15 cellular contexts compared by ENCODE assay signal in the genomic region with DNA sequence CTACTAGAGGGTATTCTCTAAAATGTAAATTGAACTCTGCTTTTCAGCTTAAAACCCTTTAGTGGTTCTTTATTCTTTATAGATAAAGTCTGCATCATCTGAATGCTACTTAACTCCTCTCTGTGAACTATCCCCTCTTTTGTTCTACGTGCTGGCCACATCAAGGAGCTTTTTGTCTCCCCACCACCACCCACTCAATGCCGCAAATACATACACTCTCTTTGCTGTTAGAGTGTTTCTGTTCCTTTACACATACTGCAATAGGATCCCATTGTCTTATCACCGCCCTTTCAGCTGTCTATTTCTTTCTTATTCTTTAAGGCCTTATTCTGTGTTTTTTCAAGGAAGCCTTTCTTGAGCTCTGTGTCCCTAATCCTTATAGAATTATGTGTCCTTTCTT.
DNase-seq lines count a peak whose midpoint lies in the region; ATAC-seq and TF ChIP-seq lines count a peak whose summit lies in the region.
"Had no signal": no experiment of that assay in that cellular context is flagged by ENCODE, and none has a peak within 500 bp of the region (broad histone marks: within the 10 kb centered on the region; RNA-seq: fewer than 3 reads in every experiment).

No MANE protein-coding gene starts in this region.

- H3K36me3 Mint-ChIP-seq in activated CD4-positive, alpha-beta memory T cell treated with anti-CD3 and anti-CD28 coated beads for 36 hours: peaks cover 21% of the 10 kb centered on the region
- H3K36me3 Mint-ChIP-seq in activated CD4-positive, alpha-beta memory T cell treated with anti-CD3 and anti-CD28 coated beads, Interleukin-2, amount 10 ng/mL, durations not matched to agents 7 days and 5 days (ENCODE audit: low read depth): peaks cover 61% of the 10 kb centered on the region
- H3K36me3 Mint-ChIP-seq in CD8-positive, alpha-beta memory T cell: peaks cover 0 to 65% (median 13%) of the 10 kb centered on the region in 3 donors
- H3K36me3 Mint-ChIP-seq in activated naive CD4-positive, alpha-beta T cell treated with anti-CD3 and anti-CD28 coated beads, Interleukin-2, amount 50 U/mL, for 72 hours: peaks cover 0 to 27% of the 10 kb centered on the region in 2 donors
- H3K36me3 Mint-ChIP-seq in neural progenitor cell: peaks cover 11% of the 10 kb centered on the region

- no peak for TF ChIP-seq CTCF in neural progenitor cell (IDR thresholded peaks at IDR 0.05)

- intact Hi-C loops in activated CD4-positive, alpha-beta memory T cell treated with anti-CD3 and anti-CD28 coated beads for 36 hours (cut with micrococcal nuclease): no loop called here

- H3K4me2 ChIP-seq in neural progenitor cell: peak overlapping the region; percentile 42
- H3K4me2 ChIP-seq: SK-N-SH had no signal

- no peaks in the 10 kb centered on the region for H3K27me3 Mint-ChIP-seq in activated CD4-positive, alpha-beta memory T cell treated with anti-CD3 and anti-CD28 coated beads for 36 hours
- no peaks in the 10 kb centered on the region for H3K27me3 Mint-ChIP-seq in activated CD4-positive, alpha-beta memory T cell treated with anti-CD3 and anti-CD28 coated beads, Interleukin-2, amount 10 ng/mL, durations not matched to agents 7 days and 5 days
- no peaks in the 10 kb centered on the region for H3K27me3 Mint-ChIP-seq in CD8-positive, alpha-beta memory T cell
- no peaks in the 10 kb centered on the region for H3K27me3 Mint-ChIP-seq in neural progenitor cell (ENCODE audit: insufficient read depth, low read depth)

- ATAC-seq in activated naive CD4-positive, alpha-beta T cell treated with anti-CD3 and anti-CD28 coated beads, Interleukin-2, amount 50 U/mL, for 72 hours: peak; percentile 67 to 69

- no peak overlapping the region for H3K4me3 Mint-ChIP-seq in activated CD4-positive, alpha-beta memory T cell treated with anti-CD3 and anti-CD28 coated beads for 36 hours
- H3K4me3 Mint-ChIP-seq in activated CD4-positive, alpha-beta memory T cell treated with anti-CD3 and anti-CD28 coated beads, Interleukin-2, amount 10 ng/mL, durations not matched to agents 7 days and 5 days: no peak overlapping the region
- H3K4me3 Mint-ChIP-seq in CD8-positive, alpha-beta memory T cell: peak overlapping the region; percentile 0 to 57 (median 20)
- no peak overlapping the region for H3K4me3 Mint-ChIP-seq in neural progenitor cell

- H3K4me1 Mint-ChIP-seq in activated CD4-positive, alpha-beta memory T cell treated with anti-CD3 and anti-CD28 coated beads for 36 hours (ENCODE audit: low read depth): peaks cover 68% of the 10 kb centered on the region
- peaks cover 29% of the 10 kb centered on the region for H3K4me1 Mint-ChIP-seq in activated CD4-positive, alpha-beta memory T cell treated with anti-CD3 and anti-CD28 coated beads, Interleukin-2, amount 10 ng/mL, durations not matched to agents 7 days and 5 days
- peaks cover 72 to 95% (median 93%) of the 10 kb centered on the region in 3 donors for H3K4me1 Mint-ChIP-seq in CD8-positive, alpha-beta memory T cell
- H3K4me1 Mint-ChIP-seq in neural progenitor cell: peaks cover 11% of the 10 kb centered on the region

- no peak overlapping the region for H3K27ac Mint-ChIP-seq in activated CD4-positive, alpha-beta memory T cell treated with anti-CD3 and anti-CD28 coated beads for 36 hours
- H3K27ac Mint-ChIP-seq in activated CD4-positive, alpha-beta memory T cell treated with anti-CD3 and anti-CD28 coated beads, Interleukin-2, amount 10 ng/mL, durations not matched to agents 7 days and 5 days: no peak overlapping the region
- H3K27ac Mint-ChIP-seq in CD8-positive, alpha-beta memory T cell: peak overlapping the region; percentile 8 to 95 (median 42)
- H3K27ac Mint-ChIP-seq in activated naive CD4-positive, alpha-beta T cell treated with anti-CD3 and anti-CD28 coated beads, Interleukin-2, amount 50 U/mL, for 72 hours: no peak overlapping the region
- peak overlapping the region; percentile 22 for H3K27ac Mint-ChIP-seq in neural progenitor cell

- no peak overlapping the region for H3K4me3 ChIP-seq in CD8-positive, alpha-beta memory T cell (ENCODE audit: low read length)
- no peak overlapping the region for H3K4me3 ChIP-seq in neural progenitor cell
- H3K4me3 ChIP-seq: mucosa of descending colon had no signal

- H3K9me3 ChIP-seq in CD8-positive, alpha-beta memory T cell (ENCODE audit: low read length): no peaks in the 10 kb centered on the region
- H3K9me3 ChIP-seq in neural progenitor cell (ENCODE audit: low read depth): no peaks in the 10 kb centered on the region
- H3K9me3 ChIP-seq: mucosa of descending colon, SK-N-SH had no signal

- peaks cover 28% of the 10 kb centered on the region for H3K79me2 ChIP-seq in neural progenitor cell (ENCODE audit: low read depth)

- H3K4me1 ChIP-seq in CD8-positive, alpha-beta memory T cell (ENCODE audit: insufficient read depth, low read length): peaks cover 47% of the 10 kb centered on the region
- peaks cover 33% of the 10 kb centered on the region for H3K4me1 ChIP-seq in neural progenitor cell

- no peaks in the 10 kb centered on the region for H3K36me3 ChIP-seq in CD8-positive, alpha-beta memory T cell (ENCODE audit: insufficient read depth, low read length)
- H3K36me3 ChIP-seq in neural progenitor cell: no peaks in the 10 kb centered on the region

- H3K9ac ChIP-seq in neural progenitor cell: no peak overlapping the region
- H3K9ac ChIP-seq: SK-N-SH had no signal

- peak; percentile 40 for DNase-seq in activated CD4-positive, alpha-beta memory T cell treated with anti-CD3 and anti-CD28 coated beads for 36 hours
- DNase-seq in activated CD4-positive, alpha-beta memory T cell treated with anti-CD3 and anti-CD28 coated beads, Interleukin-2, amount 10 ng/mL, durations not matched to agents 7 days and 5 days: no peak
- DNase-seq in CD8-positive, alpha-beta memory T cell: peak in 2 of 5 donors; percentile 17 to 30
- DNase-seq in activated naive CD4-positive, alpha-beta T cell treated with anti-CD3 and anti-CD28 coated beads, Interleukin-2, amount 50 U/mL, for 72 hours (ENCODE audit: low spot score in 2 of 2): no peak
- DNase-seq in neural progenitor cell (ENCODE audit: low spot score) (peak; percentile 29), T-helper 9 cell (no peak), NCI-H2081 (lab: John Stamatoyannopoulos, UW) (no peak), pons (ENCODE audit: low spot score) (no peak)
- DNase-seq: cerebellar nuclear complex, COR-L47, GOT3, KBM-7, left colon, mucosa of descending colon, SK-N-SH had no signal

- H2AFZ ChIP-seq in neural progenitor cell (replicated peaks): no peak overlapping the region

- H3F3A ChIP-seq in neural progenitor cell (ENCODE audit: low read depth): peaks cover 9% of the 10 kb centered on the region

- peaks cover 3% of the 10 kb centered on the region for H3K9me3 Mint-ChIP-seq in activated CD4-positive, alpha-beta memory T cell treated with anti-CD3 and anti-CD28 coated beads for 36 hours
- H3K9me3 Mint-ChIP-seq in activated CD4-positive, alpha-beta memory T cell treated with anti-CD3 and anti-CD28 coated beads, Interleukin-2, amount 10 ng/mL, durations not matched to agents 7 days and 5 days: no peaks in the 10 kb centered on the region
- H3K9me3 Mint-ChIP-seq in CD8-positive, alpha-beta memory T cell: no peaks in the 10 kb centered on the region
- H3K9me3 Mint-ChIP-seq in activated naive CD4-positive, alpha-beta T cell treated with anti-CD3 and anti-CD28 coated beads, Interleukin-2, amount 50 U/mL, for 72 hours: no peaks in the 10 kb centered on the region
- H3K9me3 Mint-ChIP-seq in neural progenitor cell: no peaks in the 10 kb centered on the region

- CTCF ChIA-PET in activated CD4-positive, alpha-beta memory T cell treated with anti-CD3 and anti-CD28 coated beads for 36 hours (lab: Charles Lee): interaction anchor here (1.2 kb wide), 1 partner anchor 163 kb away, joined by 3 read pairs; no protein-coding TSS in a partner anchor
- CTCF ChIA-PET in activated CD4-positive, alpha-beta memory T cell treated with anti-CD3 and anti-CD28 coated beads, Interleukin-2, amount 10 ng/mL, durations not matched to agents 7 days and 5 days (lab: Charles Lee): interaction anchor here (0.9 to 1.0 kb wide), 2 partner anchors 152 to 162 kb away, joined by 3 to 4 read pairs; no protein-coding TSS in a partner anchor
- CTCF ChIA-PET in CD8-positive, alpha-beta memory T cell (lab: Charles Lee): interaction anchor here (1.6 kb wide), 1 partner anchor 14 kb away, joined by 3 read pairs; no protein-coding TSS in a partner anchor

- no peaks in the 10 kb centered on the region for H3K27me3 ChIP-seq in CD8-positive, alpha-beta memory T cell (ENCODE audit: insufficient read depth, low read length, poor library complexity, severe bottlenecking)
- H3K27me3 ChIP-seq in neural progenitor cell: no peaks in the 10 kb centered on the region

- H4K20me1 ChIP-seq in neural progenitor cell (ENCODE audit: low read depth): peaks cover 25% of the 10 kb centered on the region

- H3K27ac ChIP-seq in CD8-positive, alpha-beta memory T cell (ENCODE audit: low read depth, low read length): no peak overlapping the region
- no peak overlapping the region for H3K27ac ChIP-seq in neural progenitor cell

- POLR2A ChIA-PET in activated CD4-positive, alpha-beta memory T cell treated with anti-CD3 and anti-CD28 coated beads for 36 hours (lab: Charles Lee): no interaction called here
- POLR2A ChIA-PET in activated CD4-positive, alpha-beta memory T cell treated with anti-CD3 and anti-CD28 coated beads, Interleukin-2, amount 10 ng/mL, durations not matched to agents 7 days and 5 days (lab: Charles Lee): no interaction called here
- POLR2A ChIA-PET in CD8-positive, alpha-beta memory T cell (lab: Charles Lee): interaction anchor here (1.2 kb wide), 1 partner anchor 120 kb away, joined by 3 read pairs; no protein-coding TSS in a partner anchor

Comparison
In these comparisons a context has a peak if more than half of its experiments do, and no peak if none do; other contexts are left out.
1. DNase-seq: peak in activated CD4-positive, alpha-beta memory T cell treated with anti-CD3 and anti-CD28 coated beads for 36 hours (single experiment) and neural progenitor cell (single experiment); none in activated CD4-positive, alpha-beta memory T cell treated with anti-CD3 and anti-CD28 coated beads, Interleukin-2, amount 10 ng/mL, durations not matched to agents 7 days and 5 days (single experiment), activated naive CD4-positive, alpha-beta T cell treated with anti-CD3 and anti-CD28 coated beads, Interleukin-2, amount 50 U/mL, for 72 hours (0 of 2), T-helper 9 cell (single experiment), NCI-H2081 (0 of 2) and pons (single experiment).
2. H3K27ac Mint-ChIP-seq: peak in CD8-positive, alpha-beta memory T cell (8 of 8) and neural progenitor cell (single experiment); none in activated CD4-positive, alpha-beta memory T cell treated with anti-CD3 and anti-CD28 coated beads for 36 hours (single experiment), activated CD4-positive, alpha-beta memory T cell treated with anti-CD3 and anti-CD28 coated beads, Interleukin-2, amount 10 ng/mL, durations not matched to agents 7 days and 5 days (single experiment) and activated naive CD4-positive, alpha-beta T cell treated with anti-CD3 and anti-CD28 coated beads, Interleukin-2, amount 50 U/mL, for 72 hours (0 of 2).
3. H3K4me3 Mint-ChIP-seq: peak in CD8-positive, alpha-beta memory T cell (7 of 7); none in activated CD4-positive, alpha-beta memory T cell treated with anti-CD3 and anti-CD28 coated beads for 36 hours (single experiment), activated CD4-positive, alpha-beta memory T cell treated with anti-CD3 and anti-CD28 coated beads, Interleukin-2, amount 10 ng/mL, durations not matched to agents 7 days and 5 days (single experiment) and neural progenitor cell (single experiment).